ENCODE assay signal across 1 cellular context in genomic region chr16:20388854-20389253, GRCh38.
TF ChIP-seq lines count a peak whose summit lies in the region.

No MANE protein-coding gene starts in this region.

TF ChIP-seq in HepG2, 621 proteins besides CTCF, POLR2A, EP300 and RAD21:
- TF ChIP-seq TEAD3 (CRISPR knock-in tag; optimal IDR thresholded peaks at IDR 0.05; ENCODE audit: borderline replicate concordance) (no peak), ZNF687 (CRISPR knock-in tag; IDR thresholded peaks at IDR 0.05) (no peak), PRMT3 (CRISPR knock-in tag; IDR thresholded peaks at IDR 0.05; ENCODE audit: borderline replicate concordance, low read depth) (no peak), ZC3H4 (CRISPR knock-in tag; IDR thresholded peaks at IDR 0.05; ENCODE audit: borderline replicate concordance) (no peak), POGZ (CRISPR knock-in tag; IDR thresholded peaks at IDR 0.05) (0 out of 2 replicates have a peak, but pooled peaks have one; percentile 16), ZSCAN9 (CRISPR knock-in tag; IDR thresholded peaks at IDR 0.05; ENCODE audit: borderline replicate concordance) (no peak)
